ENCODE assay signal across 14 cellular contexts in genomic region chr5:41648976-41649375, GRCh38.
"Had no signal": no experiment of that assay in that cellular context is flagged by ENCODE, and none has a peak within 500 bp of the region (broad histone marks: within the 10 kb centered on the region; RNA-seq: fewer than 3 reads in every experiment).

No MANE protein-coding gene starts in this region.

- H3K9me3 Mint-ChIP-seq: activated naive CD8-positive, alpha-beta T cell treated with anti-CD3 and anti-CD28 coated beads, Interleukin-2, amount 50 U/mL, for 24 hours; dendritic cell treated with granulocyte-macrophage colony-stimulating factor and Interleukin-4, amounts not matched to agents 40 ng/mL and 50 ng/mL, for 4 days; nephron; stimulated activated naive CD8-positive, alpha-beta T cell treated with anti-CD3 and anti-CD28 coated beads, Interleukin-15, amount 100 ng/mL, for 72 hours had no signal

- H3K4me3 Mint-ChIP-seq: activated CD8-positive, alpha-beta T cell treated with anti-CD3 and anti-CD28 coated beads, Interleukin-2, amount 10 ng/mL, durations not matched to agents 7 days and 5 days; activated naive CD8-positive, alpha-beta T cell treated with anti-CD3 and anti-CD28 coated beads, Interleukin-2, amount 50 U/mL, for 24 hours; dendritic cell treated with granulocyte-macrophage colony-stimulating factor and Interleukin-4, amounts not matched to agents 40 ng/mL and 50 ng/mL, for 4 days; nephron; stimulated activated naive CD8-positive, alpha-beta T cell treated with anti-CD3 and anti-CD28 coated beads, Interleukin-15, amount 100 ng/mL, for 72 hours had no signal

- H3K4me1 Mint-ChIP-seq: activated naive CD8-positive, alpha-beta T cell treated with anti-CD3 and anti-CD28 coated beads, Interleukin-2, amount 50 U/mL, for 24 hours; stimulated activated naive CD8-positive, alpha-beta T cell treated with anti-CD3 and anti-CD28 coated beads, Interleukin-15, amount 100 ng/mL, for 72 hours had no signal

- ATAC-seq: activated CD8-positive, alpha-beta T cell treated with anti-CD3 and anti-CD28 coated beads, Interleukin-2, amount 10 ng/mL, durations not matched to agents 7 days and 5 days; activated naive CD8-positive, alpha-beta T cell treated with anti-CD3 and anti-CD28 coated beads, Interleukin-2, amount 50 U/mL, for 24 hours had no signal

- H3K27ac Mint-ChIP-seq: activated CD8-positive, alpha-beta T cell treated with anti-CD3 and anti-CD28 coated beads, Interleukin-2, amount 10 ng/mL, durations not matched to agents 7 days and 5 days; activated naive CD8-positive, alpha-beta T cell treated with anti-CD3 and anti-CD28 coated beads, Interleukin-2, amount 50 U/mL, for 24 hours; dendritic cell treated with granulocyte-macrophage colony-stimulating factor and Interleukin-4, amounts not matched to agents 40 ng/mL and 50 ng/mL, for 4 days; nephron; stimulated activated naive CD8-positive, alpha-beta T cell treated with anti-CD3 and anti-CD28 coated beads, Interleukin-15, amount 100 ng/mL, for 72 hours had no signal

- H3K4me3 ChIP-seq: testis had no signal

- H3K9me3 ChIP-seq: testis had no signal

- H3K27me3 ChIP-seq: testis had no signal

- H3K4me1 ChIP-seq: testis had no signal

- H3K27ac ChIP-seq: testis had no signal

- DNase-seq: activated CD4-positive, alpha-beta T cell treated with anti-CD3 and anti-CD28 coated beads for 48 hours; activated CD8-positive, alpha-beta T cell treated with anti-CD3 and anti-CD28 coated beads, Interleukin-2, amount 10 ng/mL, durations not matched to agents 7 days and 5 days; activated naive CD4-positive, alpha-beta T cell treated with Interleukin-2 at 50 U/mL for 16 hours; activated naive CD8-positive, alpha-beta T cell treated with anti-CD3 and anti-CD28 coated beads, Interleukin-2, amount 50 U/mL, for 24 hours; cerebellar nuclear complex; erythroblast; glutamatergic neuron; mesenchymal stem cell; stimulated activated CD4-positive, alpha-beta T cell treated with anti-CD3 and anti-CD28 coated beads, Interleukin-4, amount 100 ng/mL, for 1 hour; stimulated activated naive CD8-positive, alpha-beta T cell treated with anti-CD3 and anti-CD28 coated beads, Interleukin-15, amount 100 ng/mL, for 72 hours; T-helper 1 cell; testis had no signal
